21 cellular contexts compared by ENCODE assay signal in the genomic region with DNA sequence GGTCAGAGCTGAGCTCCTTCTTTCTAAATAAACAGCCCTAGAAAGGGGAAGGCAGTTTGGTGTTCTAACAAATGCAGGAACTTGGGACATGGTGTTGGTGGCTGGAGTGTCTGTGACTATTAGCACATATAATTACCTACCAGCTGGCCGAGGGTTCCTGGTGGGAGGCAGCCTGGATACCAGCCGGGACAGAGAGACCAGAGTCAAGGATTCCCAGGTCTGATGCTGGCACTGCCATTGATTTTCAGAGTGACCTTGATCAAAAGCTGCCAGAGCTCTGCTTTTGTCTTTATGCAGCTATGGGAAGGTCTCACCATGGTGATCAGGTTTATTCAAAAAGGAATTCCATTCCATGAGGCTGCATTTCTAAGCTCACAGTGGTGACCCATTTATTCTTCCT.
DNase-seq lines count a peak whose midpoint lies in the region; ATAC-seq, FAIRE-seq and TF ChIP-seq lines count a peak whose summit lies in the region.
"Had no signal": no experiment of that assay in that cellular context is flagged by ENCODE, and none has a peak within 500 bp of the region (broad histone marks: within the 10 kb centered on the region; RNA-seq: fewer than 3 reads in every experiment).

No MANE protein-coding gene starts in this region.

- peak overlapping the region; percentile 6; the same call in 1 of the 2 replicates for H2BK12ac ChIP-seq in H1 (ENCODE audit: low read depth, low read length)

- no peak overlapping the region for H2BK20ac ChIP-seq in H1 (ENCODE audit: low read length)

- TF ChIP-seq CTCF in H1 (IDR thresholded peaks at IDR 0.05; ENCODE audit: control extremely low read depth in 1 of 3, insufficient read depth in 1 of 3, low read depth in 1 of 3, low read length in 3 of 3): no peak

- no peak overlapping the region for H3K56ac ChIP-seq in H1 (replicated peaks; ENCODE audit: insufficient read length, low read depth, low read length)

- 0 out of 4 replicates have a peak, but pooled peaks cover 3% of the 10 kb centered on the region in 2 experiments for H3K9me3 ChIP-seq in H1 (ENCODE audit: insufficient read depth in 2 of 2, low read depth in 1 of 2, low read length in 1 of 2)
- H3K9me3 ChIP-seq: SJSA1 had no signal

- TF ChIP-seq POLR2A in H1 (IDR thresholded peaks at IDR 0.05; ENCODE audit: control extremely low read depth in 1 of 2, low read depth in 2 of 2, low read length in 2 of 2): no peak

- H3K9ac ChIP-seq in H1 (replicated peaks in 1 of 4; ENCODE audit: extremely low read depth in 1 of 4, low read depth in 3 of 4, low read length in 3 of 4): no peak overlapping the region

- peaks cover 2% of the 10 kb centered on the region; the same call in 1 of the 2 replicates for H3K23me2 ChIP-seq in H1 (ENCODE audit: low read depth, low read length)

- no peak overlapping the region for H3K14ac ChIP-seq in H1 (ENCODE audit: insufficient read length)

- 0 out of 8 replicates have a peak overlapping the region, but pooled peaks of 1 of the 4 experiments have one; percentile 1 for H3K4me3 ChIP-seq in H1 (ENCODE audit: extremely low read depth in 1 of 4, insufficient read depth in 2 of 4, low read depth in 3 of 4, low read length in 4 of 4)
- H3K4me3 ChIP-seq: SJSA1 had no signal

- peaks cover 0 to 23% (median 15%) of the 10 kb centered on the region in 4 experiments; a peak in 5 of 7 replicates for H3K27me3 ChIP-seq in H1 (replicated peaks in 1 of 4; ENCODE audit: control insufficient read depth in 3 of 4, extremely low read depth in 1 of 4, insufficient read depth in 3 of 4, low read length in 3 of 4)
- H3K27me3 ChIP-seq: SJSA1 had no signal

- no peak overlapping the region for H3K23ac ChIP-seq in H1 (ENCODE audit: insufficient read length)

- no peaks in the 10 kb centered on the region for H3K36me3 ChIP-seq in H1 (ENCODE audit: control insufficient read depth in 2 of 4, insufficient read depth in 4 of 4, low read length in 3 of 4)
- H3K36me3 ChIP-seq: SJSA1 had no signal

- intact Hi-C loops in posterior vena cava (cut with DNase I): no loop called here

- TF ChIP-seq RAD21 in H1 (IDR thresholded peaks at IDR 0.05 in 1 of 2, conservative IDR thresholded peaks at IDR 0.05 in 1 of 2; ENCODE audit: low read depth in 2 of 2, low read length in 2 of 2): no peak

- H3K79me1 ChIP-seq in H1 (ENCODE audit: low read depth, low read length): no peaks in the 10 kb centered on the region

- no peak overlapping the region for H2BK120ac ChIP-seq in H1 (replicated peaks; ENCODE audit: low read depth, low read length)

- no peak overlapping the region for H4K5ac ChIP-seq in H1 (ENCODE audit: insufficient read length, low read depth, low read length)

- no peak overlapping the region for H2AK5ac ChIP-seq in H1 (ENCODE audit: low read depth, low read length)

- FAIRE-seq in H1 (lab: Jason Lieb, UNC): peak; percentile 32
- FAIRE-seq: GM19239 had no signal

- H2BK15ac ChIP-seq in H1 (ENCODE audit: low read length): no peak overlapping the region

- H3K4me1 ChIP-seq in H1 (replicated peaks in 1 of 4; ENCODE audit: control insufficient read depth in 3 of 4, insufficient read depth in 4 of 4, low read length in 3 of 4): peaks cover 10 to 24% (median 12%) of the 10 kb centered on the region in 4 experiments
- H3K4me1 ChIP-seq: SJSA1 had no signal

- DNase-seq in DMS 273 (lab: John Stamatoyannopoulos, UW; ENCODE audit: unreplicated experiment) (peak; percentile 52), DMS 273 treated with DMSO at 0.1 percent for 48 hours (lab: John Stamatoyannopoulos, UW) (no peak), NCI-H2227 (lab: John Stamatoyannopoulos, UW; ENCODE audit: unreplicated experiment) (peak; percentile 23), H1 (ENCODE audit: low read depth in 1 of 2, low spot score in 2 of 2) (no peak), pons (ENCODE audit: low spot score) (peak; percentile 22), posterior vena cava (ENCODE audit: low spot score) (no peak)
- DNase-seq: AML-193, DMS153, GF-D8, GOT3, KG1, MV-4-11, NCI-H2029 treated with DMSO at 0.1 percent for 48 hours, NCI-H2171 had no signal

- no peak overlapping the region for H3K4ac ChIP-seq in H1 (replicated peaks; ENCODE audit: insufficient read length, low read depth, low read length)

- no peak overlapping the region for H3K18ac ChIP-seq in H1 (ENCODE audit: extremely low read depth, low read length)

- H4K20me1 ChIP-seq in H1 (replicated peaks in 1 of 2; ENCODE audit: control insufficient read depth in 1 of 2, insufficient read depth in 2 of 2, low read length in 2 of 2): no peaks in the 10 kb centered on the region

- H4K91ac ChIP-seq in H1 (replicated peaks; ENCODE audit: insufficient read length, low read length): no peak overlapping the region

- WGBS in H1 (ENCODE audit: extremely low coverage in 1 of 2, insufficient coverage in 1 of 2, insufficient read length in 1 of 2, insufficient replicate concordance in 2 of 2, low coverage in 1 of 2, low lambda C conversion rate in 2 of 2, missing lambda C conversion rate in 1 of 2), 2 experiments: 44% methylated on average over 2 of the region's 2 CpGs; no CpG with 5 or more reads in 1 of the 2 experiments

- no peak for TF ChIP-seq EP300 in H1 (IDR thresholded peaks at IDR 0.05; ENCODE audit: borderline replicate concordance in 1 of 2, low read depth in 2 of 2, low read length in 2 of 2)

- H2AFZ ChIP-seq in H1 (ENCODE audit: low read length): no peak overlapping the region

- no peak for ATAC-seq in HG02759 (IDR thresholded peaks at IDR 0.05; ENCODE audit: unreplicated experiment)
- no peak for ATAC-seq in GM19035 (IDR thresholded peaks at IDR 0.05; ENCODE audit: unreplicated experiment)
- ATAC-seq: Panc1 had no signal

- no peak overlapping the region for H3K27ac ChIP-seq in H1 (ENCODE audit: low read depth, low read length)
- H3K27ac ChIP-seq: 22Rv1, C4-2B, SJSA1 had no signal

- H4K8ac ChIP-seq in H1 (ENCODE audit: extremely low read depth, insufficient read depth, low read length): no peak overlapping the region

- H2BK5ac ChIP-seq in H1 (ENCODE audit: low read depth, low read length): no peak overlapping the region

- no peaks in the 10 kb centered on the region for H3K79me2 ChIP-seq in H1 (ENCODE audit: control insufficient read depth in 1 of 2, insufficient read depth in 2 of 2, low read length in 2 of 2)

- POLR2A ChIA-PET in H1 (lab: Charles Lee; ENCODE audit: partially characterized antibody): interaction anchor here (0.7 kb wide), 1 partner anchor 14 kb away, joined by 4 read pairs; no protein-coding TSS in a partner anchor

- CTCF ChIA-PET in H1 (lab: Charles Lee; ENCODE audit: partially characterized antibody): interaction anchor here (0.6 to 3.5 kb wide), 14 partner anchors 10 to 596 kb away, joined by 3 to 25 read pairs (median 4); no protein-coding TSS in a partner anchor

- peak overlapping the region in 1 of 2 experiments; percentile 29; a peak in 1 of 4 replicates for H3K4me2 ChIP-seq in H1 (ENCODE audit: insufficient read depth in 1 of 2, low read depth in 2 of 2, low read length in 2 of 2)

TF ChIP-seq in H1, 55 proteins besides CTCF, POLR2A, EP300 and RAD21:
- no peak for TF ChIP-seq CBX8 (IDR thresholded peaks at IDR 0.05; ENCODE audit: borderline replicate concordance, low read depth, low read length)
- no peak for TF ChIP-seq SRF (IDR thresholded peaks at IDR 0.05; ENCODE audit: low read depth, low read length)
- TF ChIP-seq KDM5A (IDR thresholded peaks at IDR 0.05; ENCODE audit: low read length): no peak
- no peak for TF ChIP-seq ZNF274 (IDR thresholded peaks at IDR 0.05; ENCODE audit: borderline replicate concordance, extremely low read depth, low read length)
- TF ChIP-seq, protein P1, sequence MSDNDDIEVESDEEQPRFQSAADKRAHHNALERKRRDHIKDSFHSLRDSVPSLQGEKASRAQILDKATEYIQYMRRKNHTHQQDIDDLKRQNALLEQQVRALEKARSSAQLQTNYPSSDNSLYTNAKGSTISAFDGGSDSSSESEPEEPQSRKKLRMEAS (IDR thresholded peaks at IDR 0.05): no peak
- no peak for TF ChIP-seq JUND (IDR thresholded peaks at IDR 0.05; ENCODE audit: low read length)
- TF ChIP-seq SP4 (IDR thresholded peaks at IDR 0.05; ENCODE audit: low read length): no peak
- TF ChIP-seq, protein P2, sequence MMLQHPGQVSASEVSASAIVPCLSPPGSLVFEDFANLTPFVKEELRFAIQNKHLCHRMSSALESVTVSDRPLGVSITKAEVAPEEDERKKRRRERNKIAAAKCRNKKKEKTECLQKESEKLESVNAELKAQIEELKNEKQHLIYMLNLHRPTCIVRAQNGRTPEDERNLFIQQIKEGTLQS (IDR thresholded peaks at IDR 0.05; ENCODE audit: insufficient read depth, low read depth, low read length): no peak
- no peak for TF ChIP-seq HDAC6 (IDR thresholded peaks at IDR 0.05; ENCODE audit: low read depth, low read length)

Comparison
In these comparisons a context has a peak if more than half of its experiments do, and no peak if none do; other contexts are left out.
1. DNase-seq: peak in DMS 273 (single experiment), NCI-H2227 (single experiment) and pons (single experiment); none in DMS 273 treated with DMSO at 0.1 percent for 48 hours (single experiment), H1 (0 of 2) and posterior vena cava (single experiment).